ENCODE assay signal across 22 cellular contexts in the genomic region with DNA sequence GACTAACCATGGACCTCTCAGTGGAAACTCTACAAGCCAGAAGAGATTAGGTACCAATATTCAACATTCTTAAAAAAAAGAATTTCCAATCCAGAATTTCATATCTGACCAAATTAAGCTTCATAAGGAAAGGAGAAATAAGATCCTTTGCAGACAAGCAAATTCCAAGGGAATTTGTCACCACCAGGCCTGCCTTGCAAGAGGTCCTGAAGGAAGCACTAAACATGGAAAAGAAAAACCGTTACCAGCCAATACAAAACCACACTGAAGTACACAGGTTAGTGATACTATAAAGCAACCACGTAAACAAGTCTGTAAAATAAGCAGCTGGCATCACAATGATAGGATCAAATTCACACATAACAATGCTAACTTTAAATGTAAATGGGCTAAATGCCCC.
DNase-seq lines count a peak whose midpoint lies in the region; ATAC-seq and TF ChIP-seq lines count a peak whose summit lies in the region.
"Had no signal": no experiment of that assay in that cellular context is flagged by ENCODE, and none has a peak within 500 bp of the region (broad histone marks: within the 10 kb centered on the region; RNA-seq: fewer than 3 reads in every experiment).

No MANE protein-coding gene starts in this region.

- intact Hi-C loops in CD14-positive monocyte (cut with micrococcal nuclease): no loop called here

- H3K27me3 Mint-ChIP-seq in HFFc6 (ENCODE audit: insufficient read depth) (no peaks in the 10 kb centered on the region; the same call in 1 of the 2 replicates), CD14-positive monocyte (ENCODE audit: low read depth in 3 of 3) (no peaks in the 10 kb centered on the region)

- H3K4me3 ChIP-seq in AG04449 (ENCODE audit: low read depth, low read length) (no peak overlapping the region), foreskin fibroblast (ENCODE audit: low read depth in 1 of 2, low read length in 2 of 2) (no peak overlapping the region)
- H3K4me3 ChIP-seq: Peyer's patch, right lobe of liver, SK-N-MC, transverse colon had no signal

- no peak for TF ChIP-seq CTCF in AG04449 (IDR thresholded peaks at IDR 0.05; ENCODE audit: insufficient read depth, low read length, missing control alignments)
- TF ChIP-seq CTCF in HFFc6 (IDR thresholded peaks at IDR 0.05): no peak
- TF ChIP-seq CTCF in foreskin fibroblast (IDR thresholded peaks at IDR 0.05; ENCODE audit: low read depth, low read length): no peak
- TF ChIP-seq CTCF in CD14-positive monocyte (IDR thresholded peaks at IDR 0.05): no peak

- H3K36me3 Mint-ChIP-seq in HFFc6 (ENCODE audit: low read depth): peaks cover 42% of the 10 kb centered on the region
- H3K36me3 Mint-ChIP-seq in CD14-positive monocyte: peaks cover 0 to 3% of the 10 kb centered on the region in 2 donors

- CTCF ChIA-PET in AG04449 (lab: Yijun Ruan, JAX): no interaction called here

- H3K4me1 Mint-ChIP-seq in HFFc6 (ENCODE audit: low read depth) (peaks cover 39% of the 10 kb centered on the region), CD14-positive monocyte (peaks cover 8% of the 10 kb centered on the region)

- ATAC-seq in GM18909 (IDR thresholded peaks at IDR 0.05; ENCODE audit: poor library complexity, unreplicated experiment): no peak
- ATAC-seq: right lobe of liver; stimulated activated naive CD8-positive, alpha-beta T cell treated with anti-CD3 and anti-CD28 coated beads, Interleukin-15, Interleukin-2, amounts not matched to agents 100 U/mL and 50 U/mL, for 24 hours had no signal

- POLR2A ChIA-PET in AG04449 (lab: Yijun Ruan, JAX): no interaction called here

- peak overlapping the region; percentile 62 for H3K27ac Mint-ChIP-seq in HFFc6
- H3K27ac Mint-ChIP-seq in CD14-positive monocyte: no peak overlapping the region

- H3K9me3 Mint-ChIP-seq in HFFc6 (peaks cover 26% of the 10 kb centered on the region), CD14-positive monocyte (peaks cover 0 to 16% (median 4%) of the 10 kb centered on the region in 7 donors)

- DNase-seq in AG04449 (ENCODE audit: low read depth, low spot score): peak; percentile 17
- peak; percentile 61 for DNase-seq in HFFc6
- peak; percentile 49 for DNase-seq in astrocyte of the hippocampus (ENCODE audit: low read depth, low spot score)
- DNase-seq in foreskin fibroblast: peak; percentile 55 to 76
- no peak for DNase-seq in OCI-M1 (lab: John Stamatoyannopoulos, UW)
- DNase-seq in activated CD4-positive, alpha-beta T cell treated with anti-CD3 and anti-CD28 coated beads, Interleukin-2, amount 50 U/mL, for 4 hours: no peak
- DNase-seq in CD14-positive monocyte (ENCODE audit: low spot score): no peak
- DNase-seq: activated CD4-positive, alpha-beta T cell treated with anti-CD3 and anti-CD28 coated beads for 48 hours; activated CD8-positive, alpha-beta memory T cell treated with anti-CD3 and anti-CD28 coated beads, Interleukin-2, amount 50 U/mL, for 4 hours; activated effector memory CD4-positive, alpha-beta T cell treated with Interleukin-2 at 50 U/mL for 16 hours; amygdala; cortex of kidney; H7; KBM-7; NCI-H1092; NCI-H2171; Peyer's patch; right lobe of liver; stimulated activated naive CD8-positive, alpha-beta T cell treated with anti-CD3 and anti-CD28 coated beads, Interleukin-15, Interleukin-2, amounts not matched to agents 100 U/mL and 50 U/mL, for 24 hours; transverse colon had no signal

- peak overlapping the region; percentile 31; the same call in 1 of the 2 replicates for H3K4me3 Mint-ChIP-seq in HFFc6
- H3K4me3 Mint-ChIP-seq in CD14-positive monocyte: no peak overlapping the region

Comparison
In these comparisons a context has a peak if more than half of its experiments do, and no peak if none do; other contexts are left out.
1. DNase-seq: peak in AG04449 (single experiment), HFFc6 (single experiment), astrocyte of the hippocampus (single experiment) and foreskin fibroblast (2 of 2); none in OCI-M1 (single experiment), activated CD4-positive, alpha-beta T cell treated with anti-CD3 and anti-CD28 coated beads, Interleukin-2, amount 50 U/mL, for 4 hours (0 of 2) and CD14-positive monocyte (single experiment).